ENCODE assay signal across 28 cellular contexts in the genomic region with DNA sequence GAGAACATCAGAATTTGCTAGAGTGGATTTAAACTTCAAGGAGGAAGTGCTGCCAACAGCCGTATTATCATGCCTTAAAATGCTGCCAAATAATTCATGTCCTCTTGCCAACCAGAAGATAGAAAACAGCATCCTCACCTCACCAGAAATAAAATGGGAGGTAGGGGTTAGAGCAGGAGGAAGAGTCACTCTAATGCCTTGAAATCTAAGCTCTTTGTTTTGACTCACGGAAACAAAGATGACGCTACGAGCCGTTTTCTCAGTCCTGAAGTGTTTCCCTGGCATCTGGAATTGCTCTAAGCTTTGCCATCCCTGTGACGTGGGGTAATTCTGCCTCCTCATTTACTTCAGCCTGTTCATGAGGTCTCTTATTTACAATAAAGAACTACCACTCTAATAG.
DNase-seq lines count a peak whose midpoint lies in the region; ATAC-seq and TF ChIP-seq lines count a peak whose summit lies in the region.
"Had no signal": no experiment of that assay in that cellular context is flagged by ENCODE, and none has a peak within 500 bp of the region (broad histone marks: within the 10 kb centered on the region; RNA-seq: fewer than 3 reads in every experiment).

No MANE protein-coding gene starts in this region.

- H2AFZ ChIP-seq in SK-N-SH (ENCODE audit: low read depth) = no peak overlapping the region

- no peak for TF ChIP-seq EP300 in SK-N-SH (IDR thresholded peaks at IDR 0.05; ENCODE audit: borderline replicate concordance in 1 of 2, low read depth in 1 of 2, low read length in 1 of 2)

- H3K9me2 ChIP-seq in SK-N-SH = no peaks in the 10 kb centered on the region

- H3K27ac ChIP-seq in SK-N-SH (ENCODE audit: low read depth in 2 of 2, low read length in 1 of 2) (no peak overlapping the region), rectal smooth muscle tissue (ENCODE audit: low read depth, low read length) (peak overlapping the region; percentile 87)
- H3K27ac ChIP-seq: foreskin keratinocyte had no signal

- H3K4me2 ChIP-seq in SK-N-SH = no peak overlapping the region
- H3K4me2 ChIP-seq: smooth muscle cell had no signal

- CTCF ChIA-PET in SK-N-SH (lab: Yijun Ruan, JAX) = interaction anchor here (0.7 to 3.9 kb wide), 3 partner anchors 15 to 444 kb away, joined by 3 to 28 read pairs (median 5); a partner anchor contains a TSS

- H3K4me1 ChIP-seq in SK-N-SH (ENCODE audit: control insufficient read depth in 1 of 2, insufficient read depth in 2 of 2, low read depth in 1 of 2, low read length in 1 of 2) = peaks cover 0 to 14% of the 10 kb centered on the region in 2 experiments; a peak in 2 of 4 replicates
- peaks cover 3% of the 10 kb centered on the region for H3K4me1 ChIP-seq in rectal smooth muscle tissue (ENCODE audit: control insufficient read depth, insufficient read depth, low read length)
- H3K4me1 ChIP-seq: foreskin keratinocyte had no signal

- H3K4me1 Mint-ChIP-seq in stimulated activated naive CD8-positive, alpha-beta T cell treated with anti-CD3 and anti-CD28 coated beads, Interleukin-15, amount 100 ng/mL, for 72 hours = no peaks in the 10 kb centered on the region
- H3K4me1 Mint-ChIP-seq: activated naive CD8-positive, alpha-beta T cell treated with anti-CD3 and anti-CD28 coated beads, Interleukin-2, amount 10 ng/mL, durations not matched to agents 7 days and 5 days; naive B cell had no signal

- no peaks in the 10 kb centered on the region for H3K9me3 ChIP-seq in SK-N-SH

- no peaks in the 10 kb centered on the region for H3K9me3 Mint-ChIP-seq in stimulated activated naive CD8-positive, alpha-beta T cell treated with anti-CD3 and anti-CD28 coated beads, Interleukin-15, amount 100 ng/mL, for 72 hours
- H3K9me3 Mint-ChIP-seq: activated CD8-positive, alpha-beta T cell treated with anti-CD3 and anti-CD28 coated beads for 36 hours; activated naive CD8-positive, alpha-beta T cell treated with anti-CD3 and anti-CD28 coated beads, Interleukin-2, amount 10 ng/mL, durations not matched to agents 7 days and 5 days; CD8-positive, alpha-beta T cell; naive B cell had no signal

- ATAC-seq in SK-N-SH treated with all-trans-retinoic acid at 6 μM for 48 hours = peak; percentile 90
- ATAC-seq in stimulated activated naive CD8-positive, alpha-beta T cell treated with anti-CD3 and anti-CD28 coated beads, Interleukin-15, amount 100 ng/mL, for 72 hours = no peak
- no peak for ATAC-seq in HG03108 (IDR thresholded peaks at IDR 0.05; ENCODE audit: unreplicated experiment)
- ATAC-seq: activated CD8-positive, alpha-beta T cell treated with anti-CD3 and anti-CD28 coated beads for 36 hours; CD8-positive, alpha-beta T cell; foreskin keratinocyte; GM12878; left colon had no signal

- H4K20me1 ChIP-seq in SK-N-SH (ENCODE audit: insufficient read depth) = no peaks in the 10 kb centered on the region

- H3K4me3 Mint-ChIP-seq in stimulated activated naive CD8-positive, alpha-beta T cell treated with anti-CD3 and anti-CD28 coated beads, Interleukin-15, amount 100 ng/mL, for 72 hours = no peak overlapping the region
- H3K4me3 Mint-ChIP-seq: activated CD8-positive, alpha-beta T cell treated with anti-CD3 and anti-CD28 coated beads for 36 hours; activated naive CD8-positive, alpha-beta T cell treated with anti-CD3 and anti-CD28 coated beads, Interleukin-2, amount 10 ng/mL, durations not matched to agents 7 days and 5 days; CD8-positive, alpha-beta T cell; naive B cell had no signal

- H3K27me3 ChIP-seq in SK-N-SH (ENCODE audit: insufficient read depth) = no peaks in the 10 kb centered on the region
- no peaks in the 10 kb centered on the region for H3K27me3 ChIP-seq in rectal smooth muscle tissue (ENCODE audit: control insufficient read depth, insufficient read depth, low read length)
- H3K27me3 ChIP-seq: foreskin keratinocyte had no signal

- DNase-seq in SK-N-SH = no peak
- DNase-seq in fibroblast of mammary gland (ENCODE audit: low read depth) = peak; percentile 61
- no peak for DNase-seq in stimulated activated naive CD8-positive, alpha-beta T cell treated with anti-CD3 and anti-CD28 coated beads, Interleukin-15, amount 100 ng/mL, for 72 hours
- DNase-seq in activated CD8-positive, alpha-beta memory T cell treated with anti-CD3 and anti-CD28 coated beads for 24 hours = no peak
- no peak for DNase-seq in stimulated activated CD4-positive, alpha-beta T cell treated with anti-CD3 and anti-CD28 coated beads, Interleukin-4, amount 100 ng/mL, for 24 hours
- DNase-seq: activated CD8-positive, alpha-beta T cell treated with anti-CD3 and anti-CD28 coated beads for 36 hours; activated effector memory CD4-positive, alpha-beta T cell treated with Interleukin-2 at 50 U/mL for 16 hours; activated naive CD8-positive, alpha-beta T cell treated with anti-CD3 and anti-CD28 coated beads, Interleukin-2, amount 10 ng/mL, durations not matched to agents 7 days and 5 days; activated T-cell treated with anti-CD3 and anti-CD28 coated beads for 4 hours; AML-193; CD8-positive, alpha-beta T cell; central memory CD4-positive, alpha-beta T cell; foreskin keratinocyte; left colon; mesendoderm; MV-4-11; naive B cell; NCI-H1436 treated with DMSO at 0.1 percent for 48 hours; NCI-H2107; NCI-H510A; nucleus accumbens; stimulated activated CD4-positive, alpha-beta T cell treated with anti-CD3 and anti-CD28 coated beads, Interleukin-1b, Interleukin-23, amount 100 ng/mL, for 48 hours; T-helper 2 cell had no signal

- H3K9ac ChIP-seq in SK-N-SH = no peak overlapping the region
- no peak overlapping the region for H3K9ac ChIP-seq in rectal smooth muscle tissue (ENCODE audit: low read length)

- WGBS in SK-N-SH (ENCODE audit: low lambda C conversion rate) = 87% methylated on average over 6 of the region's 6 CpGs

- H3K27ac Mint-ChIP-seq in stimulated activated naive CD8-positive, alpha-beta T cell treated with anti-CD3 and anti-CD28 coated beads, Interleukin-15, amount 100 ng/mL, for 72 hours = no peak overlapping the region
- H3K27ac Mint-ChIP-seq: activated CD8-positive, alpha-beta T cell treated with anti-CD3 and anti-CD28 coated beads for 36 hours; activated naive CD8-positive, alpha-beta T cell treated with anti-CD3 and anti-CD28 coated beads, Interleukin-2, amount 10 ng/mL, durations not matched to agents 7 days and 5 days; CD8-positive, alpha-beta T cell; naive B cell had no signal

- H3K4me3 ChIP-seq in SK-N-SH (ENCODE audit: low read depth in 2 of 2, low read length in 1 of 2) = no peak overlapping the region
- H3K4me3 ChIP-seq in fibroblast of mammary gland (ENCODE audit: control insufficient read depth, low read depth, low read length) = no peak overlapping the region
- peak overlapping the region; percentile 7 for H3K4me3 ChIP-seq in rectal smooth muscle tissue (ENCODE audit: low read length)
- H3K4me3 ChIP-seq: GM12878, smooth muscle cell had no signal

- no peaks in the 10 kb centered on the region for H3F3A ChIP-seq in SK-N-SH (replicated peaks; ENCODE audit: insufficient read depth)

- peaks cover 9 to 60% of the 10 kb centered on the region in 2 experiments for H3K36me3 ChIP-seq in SK-N-SH (replicated peaks in 1 of 2; ENCODE audit: control insufficient read depth in 1 of 2, insufficient read depth in 2 of 2, low read length in 1 of 2)
- no peaks in the 10 kb centered on the region for H3K36me3 ChIP-seq in rectal smooth muscle tissue (ENCODE audit: control insufficient read depth, insufficient read depth, low read length)

- H3K27me3 Mint-ChIP-seq in stimulated activated naive CD8-positive, alpha-beta T cell treated with anti-CD3 and anti-CD28 coated beads, Interleukin-15, amount 100 ng/mL, for 72 hours = no peaks in the 10 kb centered on the region
- H3K27me3 Mint-ChIP-seq: naive B cell had no signal

- no peaks in the 10 kb centered on the region for H3K79me2 ChIP-seq in SK-N-SH (ENCODE audit: insufficient read depth)

- POLR2A ChIA-PET in SK-N-SH (lab: Yijun Ruan, JAX) = interaction anchor here (0.9 kb wide), 1 partner anchor 284 kb away, joined by 3 read pairs; no protein-coding TSS in a partner anchor

- no peak for TF ChIP-seq CTCF in SK-N-SH (IDR thresholded peaks at IDR 0.05)
- TF ChIP-seq CTCF in fibroblast of mammary gland (conservative IDR thresholded peaks at IDR 0.05; ENCODE audit: control insufficient read depth, insufficient read depth, low read depth, low read length) = no peak

- TF ChIP-seq RAD21 in SK-N-SH (IDR thresholded peaks at IDR 0.05; ENCODE audit: low read length) = no peak

TF ChIP-seq in SK-N-SH treated with all-trans-retinoic acid at 6 μM for 48 hours, 23 proteins besides CTCF, POLR2A, EP300 and RAD21 (continues in another document):
- TF ChIP-seq ZNF565 (CRISPR knock-in tag; conservative IDR thresholded peaks at IDR 0.05; ENCODE audit: low read depth) = no peak
- no peak for TF ChIP-seq ZC3H10 (CRISPR knock-in tag; IDR thresholded peaks at IDR 0.05)
- TF ChIP-seq, protein P1, sequence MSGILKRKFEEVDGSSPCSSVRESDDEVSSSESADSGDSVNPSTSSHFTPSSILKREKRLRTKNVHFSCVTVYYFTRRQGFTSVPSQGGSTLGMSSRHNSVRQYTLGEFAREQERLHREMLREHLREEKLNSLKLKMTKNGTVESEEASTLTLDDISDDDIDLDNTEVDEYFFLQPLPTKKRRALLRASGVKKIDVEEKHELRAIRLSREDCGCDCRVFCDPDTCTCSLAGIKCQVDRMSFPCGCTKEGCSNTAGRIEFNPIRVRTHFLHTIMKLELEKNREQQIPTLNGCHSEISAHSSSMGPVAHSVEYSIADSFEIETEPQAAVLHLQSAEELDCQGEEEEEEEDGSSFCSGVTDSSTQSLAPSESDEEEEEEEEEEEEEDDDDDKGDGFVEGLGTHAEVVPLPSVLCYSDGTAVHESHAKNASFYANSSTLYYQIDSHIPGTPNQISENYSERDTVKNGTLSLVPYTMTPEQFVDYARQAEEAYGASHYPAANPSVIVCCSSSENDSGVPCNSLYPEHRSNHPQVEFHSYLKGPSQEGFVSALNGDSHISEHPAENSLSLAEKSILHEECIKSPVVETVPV (CRISPR knock-in tag; IDR thresholded peaks at IDR 0.05) = no peak

TF ChIP-seq in SK-N-SH, 30 proteins besides CTCF, POLR2A, EP300 and RAD21:
- TF ChIP-seq FOXJ3 (CRISPR knock-in tag; IDR thresholded peaks at IDR 0.05) = no peak
- TF ChIP-seq MXI1 (IDR thresholded peaks at IDR 0.05; ENCODE audit: low read depth, low read length) = no peak
- TF ChIP-seq, protein P2, sequence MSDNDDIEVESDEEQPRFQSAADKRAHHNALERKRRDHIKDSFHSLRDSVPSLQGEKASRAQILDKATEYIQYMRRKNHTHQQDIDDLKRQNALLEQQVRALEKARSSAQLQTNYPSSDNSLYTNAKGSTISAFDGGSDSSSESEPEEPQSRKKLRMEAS (IDR thresholded peaks at IDR 0.05; ENCODE audit: low read depth) = no peak
